Comparison of ENCODE assay signal across 1 cellular context in the genomic region with DNA sequence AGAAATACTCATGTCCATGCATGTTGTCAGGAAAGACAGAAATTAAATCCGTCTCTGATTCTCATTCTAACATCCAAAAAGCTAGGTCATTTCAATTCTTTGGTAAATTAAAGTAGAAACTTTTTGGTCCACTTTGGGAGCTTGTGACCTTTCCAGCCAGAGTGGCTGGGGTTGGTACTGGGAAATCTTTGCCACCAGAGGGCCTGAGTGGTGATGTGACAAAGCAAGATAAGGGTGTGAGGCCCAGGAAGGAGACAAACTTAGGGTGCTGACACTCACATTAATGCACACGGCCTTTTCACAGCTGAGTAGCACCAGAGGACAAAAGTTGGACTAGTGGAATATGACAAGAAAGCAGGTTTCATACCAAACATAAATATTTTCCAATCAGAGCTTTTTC.
TF ChIP-seq lines count a peak whose summit lies in the region.

No MANE protein-coding gene starts in this region.

TF ChIP-seq in HEK293, 187 proteins besides CTCF, POLR2A, EP300 and RAD21 (continued from another document):
- TF ChIP-seq ZBTB11 (tag by site-specific recombination; conservative IDR thresholded peaks at IDR 0.05; ENCODE audit: low read depth) (no peak), GLI4 (tag by site-specific recombination; IDR thresholded peaks at IDR 0.05) (no peak), ZNF184 (tag by site-specific recombination; IDR thresholded peaks at IDR 0.05) (no peak), ZNF473 (tag by site-specific recombination; IDR thresholded peaks at IDR 0.05) (no peak), ZNF785 (tag by site-specific recombination; IDR thresholded peaks at IDR 0.05) (no peak)
